ENCODE assay signal across 8 cellular contexts in the genomic region with DNA sequence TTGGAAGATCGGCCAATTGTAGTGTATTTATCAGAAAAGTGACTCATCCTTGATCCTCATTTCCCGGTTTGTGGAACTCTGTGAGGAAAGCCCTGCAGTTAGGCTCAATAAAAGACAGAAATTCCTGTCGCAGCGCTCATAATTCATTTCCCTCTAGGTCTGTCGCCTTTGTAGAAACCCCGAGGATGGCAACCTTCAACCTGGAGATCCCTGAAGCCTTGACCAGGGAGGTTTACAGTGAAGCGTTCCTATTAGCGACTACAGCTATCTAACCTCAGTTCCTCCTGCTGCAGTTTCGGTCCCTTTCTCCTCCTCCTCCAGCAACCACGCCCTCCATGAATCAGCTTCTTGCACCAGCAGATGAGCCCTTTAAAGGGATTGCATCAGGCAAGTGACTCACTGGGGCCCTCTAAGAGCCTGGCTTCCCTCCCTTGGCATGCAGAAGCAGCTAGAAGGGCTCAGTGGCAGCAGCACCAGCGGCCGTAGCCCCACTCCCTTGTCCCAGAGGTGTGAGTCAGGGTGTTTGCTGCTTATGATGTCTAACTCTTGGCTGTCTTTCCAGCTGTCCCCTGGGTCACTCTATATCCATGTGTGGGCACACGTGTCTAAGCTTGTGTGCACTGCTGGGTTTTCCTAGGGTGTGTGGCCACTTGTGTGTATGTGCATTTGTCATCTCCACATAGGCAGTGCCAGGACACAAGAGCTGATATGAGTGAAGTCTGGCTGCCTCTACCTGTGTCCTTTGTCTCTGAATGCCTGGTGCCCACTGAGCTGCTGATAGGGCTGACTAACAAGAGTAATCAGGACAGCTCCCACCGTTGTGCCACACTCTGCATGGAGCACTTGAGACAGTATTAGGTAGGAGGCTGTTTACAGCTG. TPM values are rescaled to one million over a fixed set of nuclear protein-coding genes. Genes with fewer than 3 reads are reported as not detected.
DNase-seq lines count a peak whose midpoint lies in the region; ATAC-seq, FAIRE-seq and TF ChIP-seq lines count a peak whose summit lies in the region.

No MANE protein-coding gene starts in this region.

- CTCF ChIA-PET in HCT116 (lab: Charles Lee), result interaction anchor here (0.9 to 1.8 kb wide), 6 partner anchors 10 to 237 kb away, joined by 3 to 7 read pairs (median 4); partner anchors contain the start of genes LSM10, OSCP1 and TRAPPC3

- intact Hi-C loops in HCT116 (cut with micrococcal nuclease), result loop anchor here (1.0 to 10.0 kb wide), 2 partner anchors 15 to 232 kb away; partner anchors contain the start of gene MAP7D1
- intact Hi-C loops in pancreas (cut with DNase I), result no loop called here

- BruUV-seq in HCT116 (replicated peaks; lab: Mats Ljungman, UMichigan), result TSS peak; percentile 90

- no peak for TF ChIP-seq RAD21 in HCT116 (IDR thresholded peaks at IDR 0.05; ENCODE audit: low read depth)

- TF ChIP-seq POLR2A in HCT116 (IDR thresholded peaks at IDR 0.05; ENCODE audit: borderline replicate concordance, extremely low read depth, insufficient read depth, insufficient read length) (peak; percentile 93), NB4 (IDR thresholded peaks at IDR 0.05; ENCODE audit: extremely low read depth, insufficient read length) (peak; percentile 57), tibial nerve (IDR thresholded peaks at IDR 0.05) (peak; percentile 73 to 85)

- peak overlapping the region; percentile 100 for H3K27ac Mint-ChIP-seq in activated naive CD8-positive, alpha-beta T cell treated with anti-CD3 and anti-CD28 coated beads for 36 hours

- peaks cover 18% of the 10 kb centered on the region for H3K36me3 Mint-ChIP-seq in activated naive CD8-positive, alpha-beta T cell treated with anti-CD3 and anti-CD28 coated beads for 36 hours

- H4K20me1 ChIP-seq in HCT116 (ENCODE audit: insufficient read depth), result no peaks in the 10 kb centered on the region

- WGBS in pancreas, 2 donors, result 1 to 2% methylated on average over 14 of the region's 14 CpGs
- WGBS in tibial nerve, 2 donors, result 1 to 2% methylated on average over 14 of the region's 14 CpGs

- H3K4me1 Mint-ChIP-seq in activated naive CD8-positive, alpha-beta T cell treated with anti-CD3 and anti-CD28 coated beads for 36 hours, result peaks cover 60% of the 10 kb centered on the region

- H3K27me3 ChIP-seq in HCT116 (ENCODE audit: insufficient read depth, low read length), result no peaks in the 10 kb centered on the region
- no peaks in the 10 kb centered on the region for H3K27me3 ChIP-seq in cardiac muscle cell
- H3K27me3 ChIP-seq in pancreas, result no peaks in the 10 kb centered on the region
- no peaks in the 10 kb centered on the region for H3K27me3 ChIP-seq in tibial nerve

- FAIRE-seq in pancreas (lab: Jason Lieb, UNC), result peak; percentile 57

- H3K79me2 ChIP-seq in HCT116 (ENCODE audit: insufficient read depth, low read length), result peaks cover 39% of the 10 kb centered on the region

- H3K9me2 ChIP-seq in HCT116 (ENCODE audit: insufficient read depth), result no peaks in the 10 kb centered on the region

- H3K9ac ChIP-seq in HCT116 (ENCODE audit: low read length), result peak overlapping the region; percentile 84

- H3K27ac ChIP-seq in HCT116 (ENCODE audit: low read depth, low read length) (peak overlapping the region; percentile 89), cardiac muscle cell (peak overlapping the region; percentile 61), pancreas (peak overlapping the region; percentile 93 to 99 (median 97)), tibial nerve (peak overlapping the region; percentile 92 to 97 (median 96))

- DNase-seq in ELR (ENCODE audit: low read depth) (peak; percentile 100), HCT116 (ENCODE audit: low read depth, low spot score) (peak; percentile 97), NB4 (ENCODE audit: low read depth) (peak; percentile 99), SKM-1 (lab: John Stamatoyannopoulos, UW; ENCODE audit: unreplicated experiment) (peak; percentile 99), cardiac muscle cell (ENCODE audit: low read depth in 1 of 2, low spot score in 1 of 2) (peak; percentile 68 to 100), pancreas (peak; percentile 80 to 96 (median 89)), tibial nerve (ENCODE audit: low spot score in 2 of 2) (peak; percentile 89 to 95)
- DNase-seq in activated naive CD8-positive, alpha-beta T cell treated with anti-CD3 and anti-CD28 coated beads for 36 hours, result peak; percentile 90

- TF ChIP-seq EP300 in tibial nerve (IDR thresholded peaks at IDR 0.05), result peak; percentile 83 to 98

- H3K9me3 ChIP-seq in HCT116 (ENCODE audit: control insufficient read depth in 1 of 2, insufficient read depth in 1 of 2, low read depth in 1 of 2, low read length in 2 of 2) (no peaks in the 10 kb centered on the region), cardiac muscle cell (ENCODE audit: low read depth) (no peaks in the 10 kb centered on the region), pancreas (no peaks in the 10 kb centered on the region), tibial nerve (no peaks in the 10 kb centered on the region)

- peak overlapping the region; percentile 50 to 96 for H3K4me3 ChIP-seq in HCT116 (replicated peaks in 1 of 2; ENCODE audit: low read depth in 1 of 2, low read length in 2 of 2)
- peak overlapping the region; percentile 84 for H3K4me3 ChIP-seq in NB4 (ENCODE audit: low read depth, low read length)
- peak overlapping the region; percentile 26 for H3K4me3 ChIP-seq in cardiac muscle cell
- peak overlapping the region; percentile 11 to 100 (median 92) for H3K4me3 ChIP-seq in pancreas
- H3K4me3 ChIP-seq in tibial nerve, result peak overlapping the region; percentile 42 to 91 (median 81)

- peak overlapping the region; percentile 96 for H3K4me2 ChIP-seq in HCT116 (ENCODE audit: low read length)

- RAD21 ChIA-PET in HCT116 (lab: Charles Lee; ENCODE audit: low non-redundant PET in 1 of 2, low total read pairs in 2 of 2, uncharacterized antibody in 2 of 2, unreplicated experiment in 2 of 2), result interaction anchor here (0.6 to 0.9 kb wide), 2 partner anchors 12 to 65 kb away, joined by 3 read pairs; partner anchors contain the start of gene LSM10 (in 1 of the 2)

- no peak for TF ChIP-seq CTCF in HCT116 (IDR thresholded peaks at IDR 0.05 in 2 of 3, conservative IDR thresholded peaks at IDR 0.05 in 1 of 3; ENCODE audit: borderline replicate concordance in 1 of 3, insufficient read depth in 1 of 3, low read depth in 2 of 3, low read length in 2 of 3)
- no peak for TF ChIP-seq CTCF in NB4 (IDR thresholded peaks at IDR 0.05; ENCODE audit: low read depth, low read length)
- no peak for TF ChIP-seq CTCF in cardiac muscle cell (IDR thresholded peaks at IDR 0.05; ENCODE audit: low read depth, low read length)
- TF ChIP-seq CTCF in pancreas (IDR thresholded peaks at IDR 0.05), result no peak
- no peak for TF ChIP-seq CTCF in tibial nerve (IDR thresholded peaks at IDR 0.05)

- ATAC-seq in HCT116 (peak; percentile 70), pancreas (peak; percentile 63 to 80 (median 64))

- H3K4me3 Mint-ChIP-seq in activated naive CD8-positive, alpha-beta T cell treated with anti-CD3 and anti-CD28 coated beads for 36 hours, result peak overlapping the region; percentile 89

- H3K4me1 ChIP-seq in HCT116 (ENCODE audit: control insufficient read depth in 1 of 2, insufficient read depth in 2 of 2, low read length in 2 of 2) (peaks cover 16 to 32% of the 10 kb centered on the region in 2 experiments), cardiac muscle cell (ENCODE audit: low read depth) (peaks cover 17% of the 10 kb centered on the region), pancreas (peaks cover 24 to 36% (median 29%) of the 10 kb centered on the region in 3 donors), tibial nerve (peaks cover 0 to 62% (median 36%) of the 10 kb centered on the region in 4 donors)

- H3K36me3 ChIP-seq in HCT116 (ENCODE audit: control insufficient read depth in 1 of 2, insufficient read depth in 2 of 2, low read length in 2 of 2), result peaks cover 2 to 9% of the 10 kb centered on the region in 2 experiments; a peak in 2 of 4 replicates
- peaks cover 2% of the 10 kb centered on the region for H3K36me3 ChIP-seq in cardiac muscle cell
- no peaks in the 10 kb centered on the region for H3K36me3 ChIP-seq in pancreas
- peaks cover 0 to 19% (median 6%) of the 10 kb centered on the region in 3 donors for H3K36me3 ChIP-seq in tibial nerve

- H3K9me3 Mint-ChIP-seq in activated naive CD8-positive, alpha-beta T cell treated with anti-CD3 and anti-CD28 coated beads for 36 hours, result no peaks in the 10 kb centered on the region

- H2AFZ ChIP-seq in HCT116 (ENCODE audit: low read depth, low read length, poor library complexity, severe bottlenecking), result no peak overlapping the region

- H3K27me3 Mint-ChIP-seq in activated naive CD8-positive, alpha-beta T cell treated with anti-CD3 and anti-CD28 coated beads for 36 hours, result peaks cover 4% of the 10 kb centered on the region

- POLR2A ChIA-PET in HCT116 (lab: Charles Lee), result interaction anchor here (0.6 to 5.5 kb wide), 18 partner anchors 9 to 314 kb away, joined by 3 to 219 read pairs (median 4); partner anchors contain the start of genes EVA1B, LSM10, OSCP1 and SH3D21

TF ChIP-seq in HCT116, 20 proteins besides CTCF, POLR2A, EP300 and RAD21 (continues in another document):
- TF ChIP-seq SP1 (IDR thresholded peaks at IDR 0.05; ENCODE audit: low read depth) (no peak), JUND (IDR thresholded peaks at IDR 0.05) (no peak), SIN3A (IDR thresholded peaks at IDR 0.05; ENCODE audit: low read depth) (no peak), CEBPB (IDR thresholded peaks at IDR 0.05; ENCODE audit: low read depth) (no peak), ZNF274 (IDR thresholded peaks at IDR 0.05; ENCODE audit: low read depth, low read length) (no peak), SRF (IDR thresholded peaks at IDR 0.05; ENCODE audit: low read depth) (no peak), YY1 (IDR thresholded peaks at IDR 0.05; ENCODE audit: extremely low read depth, insufficient replicate concordance, low read depth, low read length) (peak; percentile 82)
- TF ChIP-seq, protein P1, sequence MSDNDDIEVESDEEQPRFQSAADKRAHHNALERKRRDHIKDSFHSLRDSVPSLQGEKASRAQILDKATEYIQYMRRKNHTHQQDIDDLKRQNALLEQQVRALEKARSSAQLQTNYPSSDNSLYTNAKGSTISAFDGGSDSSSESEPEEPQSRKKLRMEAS (IDR thresholded peaks at IDR 0.05), result no peak

RNA-seq across cellular contexts. Expression of gene STK40, which starts 0.8 kb away (rescaled TPM):
- total RNA-seq in HCT116 (2021; ENCODE audit: unreplicated experiment) (33.9 TPM), cardiac muscle cell (37.0 and 38.5 TPM in 2 replicates), pancreas (10 to 100 TPM; 32.9 to 68.1 (median 40.8) TPM), tibial nerve (10 to 100 TPM; 25.7 to 39.3 (median 30.0) TPM)
- 32.4 and 34.9 TPM in 2 replicates for polyA plus RNA-seq in HCT116 (2012)
- total RNA-seq in activated naive CD8-positive, alpha-beta T cell treated with anti-CD3 and anti-CD28 coated beads for 36 hours, result 10 to 100 TPM; 43.1 to 51.5 TPM
- polyA plus RNA-seq in cardiac muscle cell (43.9 and 51.1 TPM in 2 replicates), pancreas (10 to 100 TPM; 21.2 to 26.2 TPM)

RNA-seq across cellular contexts. Expression of gene LSM10, which starts 11.2 kb away (rescaled TPM):
- total RNA-seq in HCT116 (2021; ENCODE audit: unreplicated experiment) (49.5 TPM), cardiac muscle cell (15.9 and 20.6 TPM in 2 replicates), pancreas (10 to 100 TPM in 5 of 6 donors, 1 to 10 TPM in 1; 9.5 to 16.4 (median 13.5) TPM), tibial nerve (10 to 100 TPM; 10.2 to 75.6 (median 34.7) TPM)
- polyA plus RNA-seq in HCT116 (2012), result 62.3 and 62.4 TPM in 2 replicates
- 10 to 100 TPM; 64.1 to 66.8 TPM for total RNA-seq in activated naive CD8-positive, alpha-beta T cell treated with anti-CD3 and anti-CD28 coated beads for 36 hours
- polyA plus RNA-seq in cardiac muscle cell (70.7 and 75.7 TPM in 2 replicates), pancreas (10 to 100 TPM; 21.4 to 26.9 TPM)

Comparison
In these comparisons a context has a peak if more than half of its experiments do, and no peak if none do; other contexts are left out.
1. Peak in every context shown above with its lines: DNase-seq, ATAC-seq, H3K4me3 ChIP-seq and H3K27ac ChIP-seq.
2. H3K4me3 ChIP-seq: peak in every context shown above with its lines; median percentile 92 in pancreas; 84 in NB4; 81 in tibial nerve; 73 in HCT116; 26 in cardiac muscle cell.